ENCODE assay signal across 2 cellular contexts in genomic region chr19:38392707-38393308, GRCh38.
A peak's percentile ranks its signal among the peaks of the same experiment; 100 is the strongest.
TF ChIP-seq lines count a peak whose summit lies in the region.

No MANE protein-coding gene starts in this region.

TF ChIP-seq in IMR-90, 13 proteins besides CTCF, POLR2A, EP300 and RAD21:
- TF ChIP-seq MAZ (IDR thresholded peaks at IDR 0.05; ENCODE audit: borderline replicate concordance, low read depth, low read length) (peak; percentile 56; the same call in 1 of the 2 replicates), NFE2L2 (IDR thresholded peaks at IDR 0.05; ENCODE audit: low read depth, low read length) (no peak), MXI1 (IDR thresholded peaks at IDR 0.05; ENCODE audit: borderline replicate concordance, low read depth, low read length) (0 out of 2 replicates have a peak, but pooled peaks have one; percentile 36), RFX5 (IDR thresholded peaks at IDR 0.05; ENCODE audit: low read depth, low read length) (peak; percentile 61)

TF ChIP-seq in K562, 482 proteins besides CTCF, POLR2A, EP300 and RAD21:
- TF ChIP-seq, protein P1, sequence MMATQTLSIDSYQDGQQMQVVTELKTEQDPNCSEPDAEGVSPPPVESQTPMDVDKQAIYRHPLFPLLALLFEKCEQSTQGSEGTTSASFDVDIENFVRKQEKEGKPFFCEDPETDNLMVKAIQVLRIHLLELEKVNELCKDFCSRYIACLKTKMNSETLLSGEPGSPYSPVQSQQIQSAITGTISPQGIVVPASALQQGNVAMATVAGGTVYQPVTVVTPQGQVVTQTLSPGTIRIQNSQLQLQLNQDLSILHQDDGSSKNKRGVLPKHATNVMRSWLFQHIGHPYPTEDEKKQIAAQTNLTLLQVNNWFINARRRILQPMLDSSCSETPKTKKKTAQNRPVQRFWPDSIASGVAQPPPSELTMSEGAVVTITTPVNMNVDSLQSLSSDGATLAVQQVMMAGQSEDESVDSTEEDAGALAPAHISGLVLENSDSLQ (IDR thresholded peaks at IDR 0.05): peak; percentile 53
- TF ChIP-seq, protein P2, sequence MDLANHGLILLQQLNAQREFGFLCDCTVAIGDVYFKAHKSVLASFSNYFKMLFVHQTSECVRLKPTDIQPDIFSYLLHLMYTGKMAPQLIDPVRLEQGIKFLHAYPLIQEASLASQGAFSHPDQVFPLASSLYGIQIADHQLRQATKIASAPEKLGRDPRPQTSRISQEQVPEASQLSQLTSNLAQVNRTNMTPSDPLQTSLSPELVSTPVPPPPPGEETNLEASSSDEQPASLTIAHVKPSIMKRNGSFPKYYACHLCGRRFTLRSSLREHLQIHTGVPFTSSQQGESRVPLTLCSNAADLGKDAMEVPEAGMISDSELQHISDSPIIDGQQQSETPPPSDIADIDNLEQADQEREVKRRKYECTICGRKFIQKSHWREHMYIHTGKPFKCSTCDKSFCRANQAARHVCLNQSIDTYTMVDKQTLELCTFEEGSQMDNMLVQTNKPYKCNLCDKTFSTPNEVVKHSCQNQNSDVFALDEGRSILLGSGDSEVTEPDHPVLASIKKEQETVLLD (IDR thresholded peaks at IDR 0.05): peak; percentile 29; the same call in 1 of the 2 replicates
- TF ChIP-seq HDGF (IDR thresholded peaks at IDR 0.05) (0 out of 2 replicates have a peak, but pooled peaks have one; percentile 34), E2F8 (IDR thresholded peaks at IDR 0.05; ENCODE audit: low read depth, partially characterized antibody) (peak; percentile 18), THRAP3 (IDR thresholded peaks at IDR 0.05; ENCODE audit: borderline replicate concordance) (no peak), MNT (conservative IDR thresholded peaks at IDR 0.05) (0 out of 4 replicates have a peak, but pooled peaks of 1 of the 2 experiments have one; percentile 22), FOXA3 (CRISPR knock-in tag; conservative IDR thresholded peaks at IDR 0.05 in 1 of 2, IDR thresholded peaks at IDR 0.05 in 1 of 2) (no peak), JUN (IDR thresholded peaks at IDR 0.05; ENCODE audit: borderline replicate concordance, low read depth, low read length) (peak; percentile 64; the same call in 1 of the 2 replicates), JUN (CRISPR knock-in tag; IDR thresholded peaks at IDR 0.05; ENCODE audit: borderline replicate concordance) (no peak), JUND (IDR thresholded peaks at IDR 0.05; ENCODE audit: borderline replicate concordance, low read depth, low read length) (peak; percentile 87), JUND (tag; IDR thresholded peaks at IDR 0.05; ENCODE audit: borderline replicate concordance, low read depth, low read length) (peak; percentile 86; the same call in 1 of the 3 replicates), EGR1 (conservative IDR thresholded peaks at IDR 0.05) (peak; percentile 81), EHMT2 (IDR thresholded peaks at IDR 0.05) (peak; percentile 83), CTBP1 (IDR thresholded peaks at IDR 0.05; ENCODE audit: borderline replicate concordance) (peak; percentile 51; the same call in 1 of the 2 replicates), SMARCE1 (IDR thresholded peaks at IDR 0.05) (peak; percentile 82), XRCC3 (IDR thresholded peaks at IDR 0.05) (no peak), CREB5 (CRISPR knock-in tag; IDR thresholded peaks at IDR 0.05) (no peak), EP400 (IDR thresholded peaks at IDR 0.05) (no peak), MAFK (IDR thresholded peaks at IDR 0.05; ENCODE audit: low read length) (0 out of 2 replicates have a peak, but pooled peaks have one; percentile 23), PYGO2 (tag; IDR thresholded peaks at IDR 0.05) (no peak), MEIS2 (IDR thresholded peaks at IDR 0.05; ENCODE audit: partially characterized antibody) (peak; percentile 25), HDAC1 (IDR thresholded peaks at IDR 0.05) (peak in 1 of 2 experiments; percentile 45; a peak in 1 of 4 replicates), BDP1 (IDR thresholded peaks at IDR 0.05; ENCODE audit: insufficient read depth, insufficient read length) (no peak), CBFA2T2 (conservative IDR thresholded peaks at IDR 0.05) (no peak), ADNP (tag; IDR thresholded peaks at IDR 0.05) (no peak), ATF3 (IDR thresholded peaks at IDR 0.05) (peak; percentile 61), ATF3 (CRISPR knock-in tag; conservative IDR thresholded peaks at IDR 0.05) (no peak), FOSL1 (tag; conservative IDR thresholded peaks at IDR 0.05) (peak; percentile 84), ARID1B (IDR thresholded peaks at IDR 0.05) (peak; percentile 72), LEF1 (IDR thresholded peaks at IDR 0.05) (no peak), RCOR1 (IDR thresholded peaks at IDR 0.05; ENCODE audit: borderline replicate concordance in 1 of 2, low read depth in 2 of 2, low read length in 2 of 2) (0 out of 4 replicates have a peak, but pooled peaks of 1 of the 2 experiments have one; percentile 42), E2F6 (IDR thresholded peaks at IDR 0.05; ENCODE audit: borderline replicate concordance in 1 of 2, extremely low read depth in 1 of 2, insufficient read depth in 1 of 2, insufficient read length in 1 of 2, low read depth in 1 of 2, low read length in 1 of 2, poor library complexity in 1 of 2, severe bottlenecking in 1 of 2) (no peak), MAZ (CRISPR knock-in tag; conservative IDR thresholded peaks at IDR 0.05 in 1 of 2, IDR thresholded peaks at IDR 0.05 in 1 of 2) (peak; percentile 18 to 77; a peak in 2 of 4 replicates), MYC (IDR thresholded peaks at IDR 0.05; ENCODE audit: low read depth, low read length) (peak; percentile 49; the same call in 1 of the 2 replicates), MYC (CRISPR knock-in tag; IDR thresholded peaks at IDR 0.05; ENCODE audit: borderline replicate concordance, low read depth) (no peak), ZKSCAN3 (CRISPR knock-in tag; IDR thresholded peaks at IDR 0.05) (no peak), MAFG (tag; conservative IDR thresholded peaks at IDR 0.05) (peak; percentile 26; the same call in 1 of the 2 replicates), FOS (IDR thresholded peaks at IDR 0.05; ENCODE audit: extremely low read depth, insufficient read length) (peak; percentile 14), ZNF316 (IDR thresholded peaks at IDR 0.05) (peak; percentile 70), SIN3A (IDR thresholded peaks at IDR 0.05; ENCODE audit: borderline replicate concordance in 2 of 2, control insufficient read depth in 1 of 2, low read depth in 2 of 2, low read length in 2 of 2) (no peak), DPF2 (IDR thresholded peaks at IDR 0.05) (peak; percentile 90), SMARCA4 (IDR thresholded peaks at IDR 0.05) (peak; percentile 79)
- TF ChIP-seq, protein P3, sequence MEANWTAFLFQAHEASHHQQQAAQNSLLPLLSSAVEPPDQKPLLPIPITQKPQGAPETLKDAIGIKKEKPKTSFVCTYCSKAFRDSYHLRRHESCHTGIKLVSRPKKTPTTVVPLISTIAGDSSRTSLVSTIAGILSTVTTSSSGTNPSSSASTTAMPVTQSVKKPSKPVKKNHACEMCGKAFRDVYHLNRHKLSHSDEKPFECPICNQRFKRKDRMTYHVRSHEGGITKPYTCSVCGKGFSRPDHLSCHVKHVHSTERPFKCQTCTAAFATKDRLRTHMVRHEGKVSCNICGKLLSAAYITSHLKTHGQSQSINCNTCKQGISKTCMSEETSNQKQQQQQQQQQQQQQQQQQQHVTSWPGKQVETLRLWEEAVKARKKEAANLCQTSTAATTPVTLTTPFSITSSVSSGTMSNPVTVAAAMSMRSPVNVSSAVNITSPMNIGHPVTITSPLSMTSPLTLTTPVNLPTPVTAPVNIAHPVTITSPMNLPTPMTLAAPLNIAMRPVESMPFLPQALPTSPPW (CRISPR knock-in tag; IDR thresholded peaks at IDR 0.05): peak; percentile 52
- TF ChIP-seq, protein P4, sequence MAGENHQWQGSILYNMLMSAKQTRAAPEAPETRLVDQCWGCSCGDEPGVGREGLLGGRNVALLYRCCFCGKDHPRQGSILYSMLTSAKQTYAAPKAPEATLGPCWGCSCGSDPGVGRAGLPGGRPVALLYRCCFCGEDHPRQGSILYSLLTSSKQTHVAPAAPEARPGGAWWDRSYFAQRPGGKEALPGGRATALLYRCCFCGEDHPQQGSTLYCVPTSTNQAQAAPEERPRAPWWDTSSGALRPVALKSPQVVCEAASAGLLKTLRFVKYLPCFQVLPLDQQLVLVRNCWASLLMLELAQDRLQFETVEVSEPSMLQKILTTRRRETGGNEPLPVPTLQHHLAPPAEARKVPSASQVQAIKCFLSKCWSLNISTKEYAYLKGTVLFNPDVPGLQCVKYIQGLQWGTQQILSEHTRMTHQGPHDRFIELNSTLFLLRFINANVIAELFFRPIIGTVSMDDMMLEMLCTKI (IDR thresholded peaks at IDR 0.05; ENCODE audit: partially characterized antibody): no peak
- TF ChIP-seq, protein P5, sequence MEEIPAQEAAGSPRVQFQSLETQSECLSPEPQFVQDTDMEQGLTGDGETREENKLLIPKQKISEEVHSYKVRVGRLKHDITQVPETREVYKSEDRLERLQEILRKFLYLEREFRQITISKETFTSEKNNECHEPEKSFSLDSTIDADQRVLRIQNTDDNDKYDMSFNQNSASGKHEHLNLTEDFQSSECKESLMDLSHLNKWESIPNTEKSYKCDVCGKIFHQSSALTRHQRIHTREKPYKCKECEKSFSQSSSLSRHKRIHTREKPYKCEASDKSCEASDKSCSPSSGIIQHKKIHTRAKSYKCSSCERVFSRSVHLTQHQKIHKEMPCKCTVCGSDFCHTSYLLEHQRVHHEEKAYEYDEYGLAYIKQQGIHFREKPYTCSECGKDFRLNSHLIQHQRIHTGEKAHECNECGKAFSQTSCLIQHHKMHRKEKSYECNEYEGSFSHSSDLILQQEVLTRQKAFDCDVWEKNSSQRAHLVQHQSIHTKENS (CRISPR knock-in tag; IDR thresholded peaks at IDR 0.05): no peak
- TF ChIP-seq, protein P6, sequence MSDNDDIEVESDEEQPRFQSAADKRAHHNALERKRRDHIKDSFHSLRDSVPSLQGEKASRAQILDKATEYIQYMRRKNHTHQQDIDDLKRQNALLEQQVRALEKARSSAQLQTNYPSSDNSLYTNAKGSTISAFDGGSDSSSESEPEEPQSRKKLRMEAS (CRISPR knock-in tag; IDR thresholded peaks at IDR 0.05): peak; percentile 50; the same call in 1 of the 2 replicates
